10 cellular contexts compared by ENCODE assay signal in the genomic region with DNA sequence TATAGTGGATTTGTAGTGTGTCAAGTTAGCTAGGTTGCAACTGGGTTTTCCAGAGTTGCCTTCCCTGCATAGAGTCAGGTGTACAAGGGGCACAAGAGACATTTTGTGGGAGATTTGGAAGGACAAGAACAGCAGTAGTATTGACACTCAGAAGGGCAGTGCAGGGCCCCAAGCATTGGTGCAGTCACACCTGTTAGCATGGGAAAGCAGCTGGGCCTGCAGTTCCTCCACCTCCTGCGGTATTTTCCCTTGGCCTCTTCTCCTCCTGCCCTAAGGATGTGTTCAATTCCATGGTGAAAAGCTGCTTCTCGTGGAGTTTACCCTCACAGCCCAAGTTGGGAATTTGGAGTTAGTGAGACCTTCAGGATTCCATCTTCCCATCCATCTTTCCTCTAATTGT. TPM values are rescaled to one million over a fixed set of nuclear protein-coding genes. Genes with fewer than 3 reads are reported as not detected.
"Had no signal": no experiment of that assay in that cellular context is flagged by ENCODE, and none has a peak within 500 bp of the region (broad histone marks: within the 10 kb centered on the region; RNA-seq: fewer than 3 reads in every experiment).

No MANE protein-coding gene starts in this region.

- DNase-seq: IMR-90, KBM-7, KG1 had no signal

- H3K9me3 Mint-ChIP-seq: IgD-negative memory B cell had no signal

- ATAC-seq: HepG2, K562 had no signal

- H3K4me3 ChIP-seq: K562 had no signal

- H3K27ac ChIP-seq: HL-60, KMS-11 had no signal

- H3K27ac Mint-ChIP-seq: IgD-negative memory B cell had no signal

- H3K4me3 Mint-ChIP-seq: IgD-negative memory B cell had no signal

- H3K9ac ChIP-seq: KMS-11 had no signal

- H3K4me1 Mint-ChIP-seq: IgD-negative memory B cell had no signal

- H3K4me2 ChIP-seq: KMS-11 had no signal

- H3K36me3 Mint-ChIP-seq: IgD-negative memory B cell had no signal

- FAIRE-seq: HepG2, HTR-8/SVneo, K562 had no signal

RNA-seq across cellular contexts. Expression of gene TRABD2B, which starts 47.1 kb away (rescaled TPM):
- total RNA-seq: HepG2, HT1080, IMR-90, K562 had no signal
- polyA plus RNA-seq: IgD-negative memory B cell, IMR-90, K562 had no signal
